Comparison of ENCODE assay signal across 1 cellular context in genomic region chr18:78238404-78239089, GRCh38.
TF ChIP-seq lines count a peak whose summit lies in the region.

No MANE protein-coding gene starts in this region.

TF ChIP-seq in GM23338, 12 proteins besides CTCF, POLR2A, EP300 and RAD21 (continued from another document):
- TF ChIP-seq, protein P1, sequence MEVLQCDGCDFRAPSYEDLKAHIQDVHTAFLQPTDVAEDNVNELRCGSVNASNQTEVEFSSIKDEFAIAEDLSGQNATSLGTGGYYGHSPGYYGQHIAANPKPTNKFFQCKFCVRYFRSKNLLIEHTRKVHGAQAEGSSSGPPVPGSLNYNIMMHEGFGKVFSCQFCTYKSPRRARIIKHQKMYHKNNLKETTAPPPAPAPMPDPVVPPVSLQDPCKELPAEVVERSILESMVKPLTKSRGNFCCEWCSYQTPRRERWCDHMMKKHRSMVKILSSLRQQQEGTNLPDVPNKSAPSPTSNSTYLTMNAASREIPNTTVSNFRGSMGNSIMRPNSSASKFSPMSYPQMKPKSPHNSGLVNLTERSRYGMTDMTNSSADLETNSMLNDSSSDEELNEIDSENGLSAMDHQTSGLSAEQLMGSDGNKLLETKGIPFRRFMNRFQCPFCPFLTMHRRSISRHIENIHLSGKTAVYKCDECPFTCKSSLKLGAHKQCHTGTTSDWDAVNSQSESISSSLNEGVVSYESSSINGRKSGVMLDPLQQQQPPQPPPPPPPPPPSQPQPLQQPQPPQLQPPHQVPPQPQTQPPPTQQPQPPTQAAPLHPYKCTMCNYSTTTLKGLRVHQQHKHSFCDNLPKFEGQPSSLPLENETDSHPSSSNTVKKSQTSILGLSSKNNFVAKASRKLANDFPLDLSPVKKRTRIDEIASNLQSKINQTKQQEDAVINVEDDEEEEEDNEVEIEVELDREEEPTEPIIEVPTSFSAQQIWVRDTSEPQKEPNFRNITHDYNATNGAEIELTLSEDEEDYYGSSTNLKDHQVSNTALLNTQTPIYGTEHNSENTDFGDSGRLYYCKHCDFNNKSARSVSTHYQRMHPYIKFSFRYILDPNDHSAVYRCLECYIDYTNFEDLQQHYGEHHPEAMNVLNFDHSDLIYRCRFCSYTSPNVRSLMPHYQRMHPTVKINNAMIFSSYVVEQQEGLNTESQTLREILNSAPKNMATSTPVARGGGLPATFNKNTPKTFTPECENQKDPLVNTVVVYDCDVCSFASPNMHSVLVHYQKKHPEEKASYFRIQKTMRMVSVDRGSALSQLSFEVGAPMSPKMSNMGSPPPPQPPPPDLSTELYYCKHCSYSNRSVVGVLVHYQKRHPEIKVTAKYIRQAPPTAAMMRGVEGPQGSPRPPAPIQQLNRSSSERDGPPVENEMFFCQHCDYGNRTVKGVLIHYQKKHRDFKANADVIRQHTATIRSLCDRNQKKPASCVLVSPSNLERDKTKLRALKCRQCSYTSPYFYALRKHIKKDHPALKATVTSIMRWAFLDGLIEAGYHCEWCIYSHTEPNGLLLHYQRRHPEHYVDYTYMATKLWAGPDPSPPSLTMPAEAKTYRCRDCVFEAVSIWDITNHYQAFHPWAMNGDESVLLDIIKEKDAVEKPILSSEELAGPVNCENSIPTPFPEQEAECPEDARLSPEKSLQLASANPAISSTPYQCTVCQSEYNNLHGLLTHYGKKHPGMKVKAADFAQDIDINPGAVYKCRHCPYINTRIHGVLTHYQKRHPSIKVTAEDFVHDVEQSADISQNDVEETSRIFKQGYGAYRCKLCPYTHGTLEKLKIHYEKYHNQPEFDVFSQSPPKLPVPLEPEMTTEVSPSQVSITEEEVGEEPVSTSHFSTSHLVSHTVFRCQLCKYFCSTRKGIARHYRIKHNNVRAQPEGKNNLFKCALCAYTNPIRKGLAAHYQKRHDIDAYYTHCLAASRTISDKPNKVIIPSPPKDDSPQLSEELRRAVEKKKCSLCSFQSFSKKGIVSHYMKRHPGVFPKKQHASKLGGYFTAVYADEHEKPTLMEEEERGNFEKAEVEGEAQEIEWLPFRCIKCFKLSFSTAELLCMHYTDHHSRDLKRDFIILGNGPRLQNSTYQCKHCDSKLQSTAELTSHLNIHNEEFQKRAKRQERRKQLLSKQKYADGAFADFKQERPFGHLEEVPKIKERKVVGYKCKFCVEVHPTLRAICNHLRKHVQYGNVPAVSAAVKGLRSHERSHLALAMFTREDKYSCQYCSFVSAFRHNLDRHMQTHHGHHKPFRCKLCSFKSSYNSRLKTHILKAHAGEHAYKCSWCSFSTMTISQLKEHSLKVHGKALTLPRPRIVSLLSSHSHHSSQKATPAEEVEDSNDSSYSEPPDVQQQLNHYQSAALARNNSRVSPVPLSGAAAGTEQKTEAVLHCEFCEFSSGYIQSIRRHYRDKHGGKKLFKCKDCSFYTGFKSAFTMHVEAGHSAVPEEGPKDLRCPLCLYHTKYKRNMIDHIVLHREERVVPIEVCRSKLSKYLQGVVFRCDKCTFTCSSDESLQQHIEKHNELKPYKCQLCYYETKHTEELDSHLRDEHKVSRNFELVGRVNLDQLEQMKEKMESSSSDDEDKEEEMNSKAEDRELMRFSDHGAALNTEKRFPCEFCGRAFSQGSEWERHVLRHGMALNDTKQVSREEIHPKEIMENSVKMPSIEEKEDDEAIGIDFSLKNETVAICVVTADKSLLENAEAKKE (CRISPR knock-in tag; IDR thresholded peaks at IDR 0.05) = no peak
- TF ChIP-seq STAT1 (IDR thresholded peaks at IDR 0.05; ENCODE audit: unreplicated experiment) = no peak
